In the genomic region with DNA sequence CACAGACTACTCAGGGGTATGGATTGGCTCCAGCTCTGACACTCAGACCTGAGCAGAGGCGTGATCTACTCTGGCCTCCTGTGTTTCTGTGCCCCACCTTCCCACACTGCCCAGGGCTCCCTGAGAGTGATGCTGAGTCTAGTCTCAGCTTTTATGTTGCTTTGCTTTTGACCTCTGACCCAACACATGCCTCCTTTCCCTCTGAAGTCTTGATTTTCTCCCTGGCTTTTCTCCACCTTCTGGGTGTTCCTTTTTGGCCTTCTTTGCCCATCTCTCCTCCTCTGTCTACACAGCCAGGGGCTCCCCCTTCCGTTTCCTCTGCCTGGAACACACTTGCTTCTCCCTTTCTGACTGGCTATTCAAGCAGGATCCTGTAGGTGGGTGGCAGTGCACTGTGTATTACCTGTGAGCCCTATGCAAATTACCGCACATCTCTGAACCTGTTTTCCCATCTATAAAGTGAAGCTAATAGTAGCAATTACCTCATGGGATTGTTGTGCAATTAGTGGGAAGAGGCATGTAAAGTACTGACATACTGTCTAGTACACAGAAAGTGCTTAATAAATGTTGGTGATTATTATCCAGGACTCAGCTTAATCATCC, we compare ENCODE assay signal across 1 cellular context.
A peak's percentile ranks its signal among the peaks of the same experiment; 100 is the strongest.
TF ChIP-seq lines count a peak whose summit lies in the region.

No MANE protein-coding gene starts in this region.

TF ChIP-seq in GM12878, 131 proteins besides CTCF, POLR2A, EP300 and RAD21:
- TF ChIP-seq POU2F2 (IDR thresholded peaks at IDR 0.05; ENCODE audit: borderline replicate concordance, low read depth, low read length) (no peak), NR2F1 (conservative IDR thresholded peaks at IDR 0.05) (peak; percentile 57; the same call in 1 of the 2 replicates), SMARCA5 (IDR thresholded peaks at IDR 0.05) (no peak)
